In the genomic region with DNA sequence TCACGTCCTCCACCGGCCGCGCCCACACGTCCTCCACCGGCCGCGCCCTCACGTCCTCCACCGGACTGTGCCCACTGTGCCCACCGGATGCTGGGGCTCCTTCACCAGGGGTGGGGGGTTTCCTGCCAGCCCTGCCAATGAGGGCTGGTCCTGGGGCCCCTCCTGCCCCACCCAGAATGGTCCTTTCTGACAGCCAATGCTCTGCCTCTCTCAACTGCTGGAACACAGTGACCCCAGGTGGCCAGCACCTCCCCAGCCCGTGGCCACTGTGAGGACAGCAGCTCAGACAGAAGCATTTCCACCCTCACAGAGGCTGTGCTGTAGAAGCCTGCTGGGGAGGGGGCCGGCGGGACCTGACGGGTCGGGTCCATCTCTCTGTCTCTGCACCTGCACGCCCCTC, we compare ENCODE assay signal across 1 cellular context.
TF ChIP-seq lines count a peak whose summit lies in the region.

No MANE protein-coding gene starts in this region.

TF ChIP-seq in GM23338, 12 proteins besides CTCF, POLR2A, EP300 and RAD21 (continued from another document):
- TF ChIP-seq, protein P1, sequence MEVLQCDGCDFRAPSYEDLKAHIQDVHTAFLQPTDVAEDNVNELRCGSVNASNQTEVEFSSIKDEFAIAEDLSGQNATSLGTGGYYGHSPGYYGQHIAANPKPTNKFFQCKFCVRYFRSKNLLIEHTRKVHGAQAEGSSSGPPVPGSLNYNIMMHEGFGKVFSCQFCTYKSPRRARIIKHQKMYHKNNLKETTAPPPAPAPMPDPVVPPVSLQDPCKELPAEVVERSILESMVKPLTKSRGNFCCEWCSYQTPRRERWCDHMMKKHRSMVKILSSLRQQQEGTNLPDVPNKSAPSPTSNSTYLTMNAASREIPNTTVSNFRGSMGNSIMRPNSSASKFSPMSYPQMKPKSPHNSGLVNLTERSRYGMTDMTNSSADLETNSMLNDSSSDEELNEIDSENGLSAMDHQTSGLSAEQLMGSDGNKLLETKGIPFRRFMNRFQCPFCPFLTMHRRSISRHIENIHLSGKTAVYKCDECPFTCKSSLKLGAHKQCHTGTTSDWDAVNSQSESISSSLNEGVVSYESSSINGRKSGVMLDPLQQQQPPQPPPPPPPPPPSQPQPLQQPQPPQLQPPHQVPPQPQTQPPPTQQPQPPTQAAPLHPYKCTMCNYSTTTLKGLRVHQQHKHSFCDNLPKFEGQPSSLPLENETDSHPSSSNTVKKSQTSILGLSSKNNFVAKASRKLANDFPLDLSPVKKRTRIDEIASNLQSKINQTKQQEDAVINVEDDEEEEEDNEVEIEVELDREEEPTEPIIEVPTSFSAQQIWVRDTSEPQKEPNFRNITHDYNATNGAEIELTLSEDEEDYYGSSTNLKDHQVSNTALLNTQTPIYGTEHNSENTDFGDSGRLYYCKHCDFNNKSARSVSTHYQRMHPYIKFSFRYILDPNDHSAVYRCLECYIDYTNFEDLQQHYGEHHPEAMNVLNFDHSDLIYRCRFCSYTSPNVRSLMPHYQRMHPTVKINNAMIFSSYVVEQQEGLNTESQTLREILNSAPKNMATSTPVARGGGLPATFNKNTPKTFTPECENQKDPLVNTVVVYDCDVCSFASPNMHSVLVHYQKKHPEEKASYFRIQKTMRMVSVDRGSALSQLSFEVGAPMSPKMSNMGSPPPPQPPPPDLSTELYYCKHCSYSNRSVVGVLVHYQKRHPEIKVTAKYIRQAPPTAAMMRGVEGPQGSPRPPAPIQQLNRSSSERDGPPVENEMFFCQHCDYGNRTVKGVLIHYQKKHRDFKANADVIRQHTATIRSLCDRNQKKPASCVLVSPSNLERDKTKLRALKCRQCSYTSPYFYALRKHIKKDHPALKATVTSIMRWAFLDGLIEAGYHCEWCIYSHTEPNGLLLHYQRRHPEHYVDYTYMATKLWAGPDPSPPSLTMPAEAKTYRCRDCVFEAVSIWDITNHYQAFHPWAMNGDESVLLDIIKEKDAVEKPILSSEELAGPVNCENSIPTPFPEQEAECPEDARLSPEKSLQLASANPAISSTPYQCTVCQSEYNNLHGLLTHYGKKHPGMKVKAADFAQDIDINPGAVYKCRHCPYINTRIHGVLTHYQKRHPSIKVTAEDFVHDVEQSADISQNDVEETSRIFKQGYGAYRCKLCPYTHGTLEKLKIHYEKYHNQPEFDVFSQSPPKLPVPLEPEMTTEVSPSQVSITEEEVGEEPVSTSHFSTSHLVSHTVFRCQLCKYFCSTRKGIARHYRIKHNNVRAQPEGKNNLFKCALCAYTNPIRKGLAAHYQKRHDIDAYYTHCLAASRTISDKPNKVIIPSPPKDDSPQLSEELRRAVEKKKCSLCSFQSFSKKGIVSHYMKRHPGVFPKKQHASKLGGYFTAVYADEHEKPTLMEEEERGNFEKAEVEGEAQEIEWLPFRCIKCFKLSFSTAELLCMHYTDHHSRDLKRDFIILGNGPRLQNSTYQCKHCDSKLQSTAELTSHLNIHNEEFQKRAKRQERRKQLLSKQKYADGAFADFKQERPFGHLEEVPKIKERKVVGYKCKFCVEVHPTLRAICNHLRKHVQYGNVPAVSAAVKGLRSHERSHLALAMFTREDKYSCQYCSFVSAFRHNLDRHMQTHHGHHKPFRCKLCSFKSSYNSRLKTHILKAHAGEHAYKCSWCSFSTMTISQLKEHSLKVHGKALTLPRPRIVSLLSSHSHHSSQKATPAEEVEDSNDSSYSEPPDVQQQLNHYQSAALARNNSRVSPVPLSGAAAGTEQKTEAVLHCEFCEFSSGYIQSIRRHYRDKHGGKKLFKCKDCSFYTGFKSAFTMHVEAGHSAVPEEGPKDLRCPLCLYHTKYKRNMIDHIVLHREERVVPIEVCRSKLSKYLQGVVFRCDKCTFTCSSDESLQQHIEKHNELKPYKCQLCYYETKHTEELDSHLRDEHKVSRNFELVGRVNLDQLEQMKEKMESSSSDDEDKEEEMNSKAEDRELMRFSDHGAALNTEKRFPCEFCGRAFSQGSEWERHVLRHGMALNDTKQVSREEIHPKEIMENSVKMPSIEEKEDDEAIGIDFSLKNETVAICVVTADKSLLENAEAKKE (CRISPR knock-in tag; IDR thresholded peaks at IDR 0.05), result no peak
